In genomic region chr1:37595440-37596181, GRCh38 we compare ENCODE assay signal across 8 cellular contexts. TPM values are rescaled to one million over a fixed set of nuclear protein-coding genes. Genes with fewer than 3 reads are reported as not detected.
DNase-seq lines count a peak whose midpoint lies in the region; ATAC-seq lines count a peak whose summit lies in the region.

Gene GNL2, minus strand, starts transcription at chr1:37595937. Its CDS starts 115 bp downstream, at chr1:37595822.

- H3K4me3 Mint-ChIP-seq in IgD-negative memory B cell = peak within 1 kb of the TSS; percentile 95 to 100 (median 100)

- peaks cover 14 to 22% (median 22%) of the 10 kb centered on the region in 3 donors for H3K4me1 Mint-ChIP-seq in IgD-negative memory B cell

- H3K27ac ChIP-seq in epithelial cell of prostate = peak within 1 kb of the TSS; percentile 70

- ATAC-seq in GM21529 (IDR thresholded peaks at IDR 0.05; ENCODE audit: unreplicated experiment) = peak; percentile 98

- H3K27ac Mint-ChIP-seq in IgD-negative memory B cell = peak within 1 kb of the TSS; percentile 93 to 99 (median 99)

- DNase-seq in DMS 273 treated with DMSO at 0.1 percent for 48 hours (lab: John Stamatoyannopoulos, UW) = peak; percentile 88
- DNase-seq in OCI-M2 (lab: John Stamatoyannopoulos, UW; ENCODE audit: unreplicated experiment) = peak; percentile 59
- DNase-seq in activated T-cell treated with anti-CD3 and anti-CD28 coated beads for 48 hours (ENCODE audit: low read depth) = peak; percentile 97
- peak; percentile 78 for DNase-seq in epithelial cell of prostate (ENCODE audit: low read depth, low spot score)
- DNase-seq in mucosa of gallbladder (ENCODE audit: low spot score) = peak; percentile 97
- DNase-seq in stimulated activated CD8-positive, alpha-beta memory T cell treated with anti-CD3 and anti-CD28 coated beads, Interleukin-4, amount 100 ng/mL, for 4 hours (ENCODE audit: low read depth in 2 of 2, low spot score in 1 of 2) = peak; percentile 83 to 93

- H3K36me3 Mint-ChIP-seq in IgD-negative memory B cell = peaks cover 2% of the 10 kb centered on the region

- H3K9me3 Mint-ChIP-seq in IgD-negative memory B cell = no peaks in the 10 kb centered on the region

- no peaks in the 10 kb centered on the region for H3K27me3 Mint-ChIP-seq in IgD-negative memory B cell

RNA-seq across cellular contexts. Expression of gene GNL2, which starts in this region (rescaled TPM):
- polyA plus RNA-seq in IgD-negative memory B cell = 64.4 TPM
- 25.6 TPM for total RNA-seq in mucosa of gallbladder

Comparison
In these comparisons a context has a peak if more than half of its experiments do, and no peak if none do; other contexts are left out.
1. Peak in every context shown above with its lines: DNase-seq, ATAC-seq and H3K27ac ChIP-seq.